In the genomic region with DNA sequence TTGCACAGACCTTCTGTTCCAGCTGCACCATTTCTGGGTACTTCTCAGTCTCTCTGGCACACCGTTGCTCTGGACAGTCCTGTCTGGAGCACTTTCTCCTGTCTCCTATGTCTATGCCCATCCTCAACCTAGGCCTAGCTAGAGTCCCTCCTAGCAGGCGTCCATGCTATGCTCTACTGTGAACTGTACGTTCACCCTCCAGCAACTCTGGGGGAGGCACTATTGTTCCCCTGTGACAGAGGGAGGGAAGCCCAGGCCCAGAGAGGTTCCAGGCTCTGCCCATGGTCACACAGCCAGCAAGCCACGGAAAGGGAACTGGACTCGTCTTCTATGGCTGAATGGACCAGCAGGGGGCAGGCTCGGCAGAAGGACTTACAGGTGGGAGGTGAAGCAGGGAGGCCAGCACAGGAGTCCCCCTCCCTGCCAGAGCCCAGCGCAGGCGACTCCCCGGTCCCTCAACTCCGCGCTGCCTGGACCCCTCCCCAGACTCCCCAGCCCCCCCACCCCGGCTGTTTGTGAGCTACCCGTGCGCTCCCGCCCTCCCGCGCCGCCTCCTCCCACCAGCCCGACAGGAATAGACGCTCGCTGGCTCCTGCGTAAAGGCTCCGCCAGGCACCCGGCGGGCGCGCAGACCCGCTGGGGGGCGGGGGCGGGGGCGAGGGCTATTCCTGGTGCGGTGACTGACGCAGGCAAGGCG, we compare ENCODE assay signal across 1 cellular context.
TF ChIP-seq lines count a peak whose summit lies in the region.

No MANE protein-coding gene starts in this region.

TF ChIP-seq in HCT116, 20 proteins besides CTCF, POLR2A, EP300 and RAD21 (continued from another document):
- TF ChIP-seq, protein P1, sequence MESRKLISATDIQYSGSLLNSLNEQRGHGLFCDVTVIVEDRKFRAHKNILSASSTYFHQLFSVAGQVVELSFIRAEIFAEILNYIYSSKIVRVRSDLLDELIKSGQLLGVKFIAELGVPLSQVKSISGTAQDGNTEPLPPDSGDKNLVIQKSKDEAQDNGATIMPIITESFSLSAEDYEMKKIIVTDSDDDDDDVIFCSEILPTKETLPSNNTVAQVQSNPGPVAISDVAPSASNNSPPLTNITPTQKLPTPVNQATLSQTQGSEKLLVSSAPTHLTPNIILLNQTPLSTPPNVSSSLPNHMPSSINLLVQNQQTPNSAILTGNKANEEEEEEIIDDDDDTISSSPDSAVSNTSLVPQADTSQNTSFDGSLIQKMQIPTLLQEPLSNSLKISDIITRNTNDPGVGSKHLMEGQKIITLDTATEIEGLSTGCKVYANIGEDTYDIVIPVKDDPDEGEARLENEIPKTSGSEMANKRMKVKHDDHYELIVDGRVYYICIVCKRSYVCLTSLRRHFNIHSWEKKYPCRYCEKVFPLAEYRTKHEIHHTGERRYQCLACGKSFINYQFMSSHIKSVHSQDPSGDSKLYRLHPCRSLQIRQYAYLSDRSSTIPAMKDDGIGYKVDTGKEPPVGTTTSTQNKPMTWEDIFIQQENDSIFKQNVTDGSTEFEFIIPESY (IDR thresholded peaks at IDR 0.05; ENCODE audit: extremely low read depth, insufficient replicate concordance, low read length) = no peak
- TF ChIP-seq EZH2 (IDR thresholded peaks at IDR 0.05) (no peak), ELF1 (IDR thresholded peaks at IDR 0.05; ENCODE audit: borderline replicate concordance, low read depth) (no peak), JUND (IDR thresholded peaks at IDR 0.05) (no peak), EGR1 (IDR thresholded peaks at IDR 0.05; ENCODE audit: low read depth) (no peak), CEBPB (IDR thresholded peaks at IDR 0.05; ENCODE audit: low read depth) (no peak), ZNF274 (IDR thresholded peaks at IDR 0.05; ENCODE audit: low read depth, low read length) (no peak), EZH2phosphoT487 (IDR thresholded peaks at IDR 0.05; ENCODE audit: borderline replicate concordance) (no peak), CBX3 (IDR thresholded peaks at IDR 0.05; ENCODE audit: low read depth) (no peak)
